ENCODE assay signal across 18 cellular contexts in genomic region chr18:62248313-62248712, GRCh38.
DNase-seq lines count a peak whose midpoint lies in the region; ATAC-seq and TF ChIP-seq lines count a peak whose summit lies in the region.
"Had no signal": no experiment of that assay in that cellular context is flagged by ENCODE, and none has a peak within 500 bp of the region (broad histone marks: within the 10 kb centered on the region; RNA-seq: fewer than 3 reads in every experiment).

No MANE protein-coding gene starts in this region.

- H3K9me3 Mint-ChIP-seq in activated T-cell treated with anti-CD3 and anti-CD28 coated beads, Interleukin-2, amount 50 U/mL, for 72 hours: no peaks in the 10 kb centered on the region
- H3K9me3 Mint-ChIP-seq in activated T-cell treated with anti-CD3 and anti-CD28 coated beads, Interleukin-2, amount 50 U/mL, for 24 hours: no peaks in the 10 kb centered on the region
- no peaks in the 10 kb centered on the region for H3K9me3 Mint-ChIP-seq in nephron
- no peaks in the 10 kb centered on the region for H3K9me3 Mint-ChIP-seq in CD14-positive monocyte
- H3K9me3 Mint-ChIP-seq: CD4-positive, alpha-beta memory T cell had no signal

- no peaks in the 10 kb centered on the region for H3K27me3 Mint-ChIP-seq in activated T-cell treated with anti-CD3 and anti-CD28 coated beads, Interleukin-2, amount 50 U/mL, for 72 hours (ENCODE audit: low read depth)
- H3K27me3 Mint-ChIP-seq in activated T-cell treated with anti-CD3 and anti-CD28 coated beads, Interleukin-2, amount 50 U/mL, for 24 hours: no peaks in the 10 kb centered on the region
- H3K27me3 Mint-ChIP-seq in nephron (ENCODE audit: low read depth): no peaks in the 10 kb centered on the region
- no peaks in the 10 kb centered on the region for H3K27me3 Mint-ChIP-seq in CD14-positive monocyte (ENCODE audit: low read depth in 3 of 3)
- H3K27me3 Mint-ChIP-seq: B cell; CD4-positive, alpha-beta memory T cell had no signal

- peak overlapping the region; percentile 79 for H3K27ac Mint-ChIP-seq in activated T-cell treated with anti-CD3 and anti-CD28 coated beads, Interleukin-2, amount 50 U/mL, for 72 hours
- H3K27ac Mint-ChIP-seq in activated T-cell treated with anti-CD3 and anti-CD28 coated beads, Interleukin-2, amount 50 U/mL, for 24 hours: no peak overlapping the region
- peak overlapping the region in 2 of 3 experiments; percentile 35 to 36 for H3K27ac Mint-ChIP-seq in nephron
- no peak overlapping the region for H3K27ac Mint-ChIP-seq in CD14-positive monocyte
- H3K27ac Mint-ChIP-seq: B cell; CD4-positive, alpha-beta memory T cell had no signal

- H3K9ac ChIP-seq in adipocyte (ENCODE audit: low read length): no peak overlapping the region
- H3K9ac ChIP-seq: BLaER1, GM23248 had no signal

- TF ChIP-seq CTCF in nephron (IDR thresholded peaks at IDR 0.05; ENCODE audit: unreplicated experiment in 3 of 3) (no peak), CD14-positive monocyte (IDR thresholded peaks at IDR 0.05) (no peak)

- H3K4me3 Mint-ChIP-seq in activated T-cell treated with anti-CD3 and anti-CD28 coated beads, Interleukin-2, amount 50 U/mL, for 72 hours: no peak overlapping the region
- no peak overlapping the region for H3K4me3 Mint-ChIP-seq in activated T-cell treated with anti-CD3 and anti-CD28 coated beads, Interleukin-2, amount 50 U/mL, for 24 hours
- H3K4me3 Mint-ChIP-seq in nephron (no peak overlapping the region), CD14-positive monocyte (no peak overlapping the region)
- H3K4me3 Mint-ChIP-seq: B cell; CD4-positive, alpha-beta memory T cell had no signal

- H3K27ac ChIP-seq in SJCRH30: no peak overlapping the region
- H3K27ac ChIP-seq: 22Rv1, BLaER1, C4-2B, GM23248 had no signal

- H3K4me3 ChIP-seq in adipocyte (ENCODE audit: low read length) (no peak overlapping the region), SJCRH30 (no peak overlapping the region)
- H3K4me3 ChIP-seq: BLaER1, GM23248 had no signal

- no peaks in the 10 kb centered on the region for H3K9me3 ChIP-seq in adipocyte (ENCODE audit: control insufficient read depth, low read length)
- H3K9me3 ChIP-seq in SJCRH30 (replicated peaks): no peaks in the 10 kb centered on the region
- H3K9me3 ChIP-seq: BLaER1, Caco-2 had no signal

- H3K27me3 ChIP-seq in adipocyte (replicated peaks; ENCODE audit: control insufficient read depth, insufficient read depth, low read length) (no peaks in the 10 kb centered on the region), SJCRH30 (no peaks in the 10 kb centered on the region)
- H3K27me3 ChIP-seq: BLaER1 had no signal

- no peaks in the 10 kb centered on the region for H3K4me1 Mint-ChIP-seq in activated T-cell treated with anti-CD3 and anti-CD28 coated beads, Interleukin-2, amount 50 U/mL, for 72 hours (ENCODE audit: low read depth)
- no peaks in the 10 kb centered on the region for H3K4me1 Mint-ChIP-seq in activated T-cell treated with anti-CD3 and anti-CD28 coated beads, Interleukin-2, amount 50 U/mL, for 24 hours (ENCODE audit: low read depth)
- H3K4me1 Mint-ChIP-seq in nephron (no peaks in the 10 kb centered on the region), CD14-positive monocyte (no peaks in the 10 kb centered on the region)
- H3K4me1 Mint-ChIP-seq: B cell; CD4-positive, alpha-beta memory T cell had no signal

- H3K36me3 Mint-ChIP-seq in activated T-cell treated with anti-CD3 and anti-CD28 coated beads, Interleukin-2, amount 50 U/mL, for 72 hours (ENCODE audit: insufficient read depth in 2 of 2): peaks cover 0 to 2% of the 10 kb centered on the region in 2 donors
- peaks cover 41% of the 10 kb centered on the region for H3K36me3 Mint-ChIP-seq in activated T-cell treated with anti-CD3 and anti-CD28 coated beads, Interleukin-2, amount 50 U/mL, for 24 hours (ENCODE audit: low read depth)
- H3K36me3 Mint-ChIP-seq in nephron (ENCODE audit: low read depth) (peaks cover 10% of the 10 kb centered on the region), CD14-positive monocyte (peaks cover 40 to 46% of the 10 kb centered on the region in 2 donors)

- DNase-seq in activated T-cell treated with anti-CD3 and anti-CD28 coated beads, Interleukin-2, amount 50 U/mL, for 72 hours: no peak
- no peak for DNase-seq in activated T-cell treated with anti-CD3 and anti-CD28 coated beads, Interleukin-2, amount 50 U/mL, for 24 hours
- DNase-seq in adipocyte (ENCODE audit: low read depth) (peak; percentile 4), SJCRH30 (no peak), NCI-H187 (lab: John Stamatoyannopoulos, UW) (no peak), CD14-positive monocyte (ENCODE audit: low spot score) (no peak)
- DNase-seq: Caco-2; CD4-positive, alpha-beta memory T cell; DMS153; DND-41; GM23248; H7; HCEC 1CT had no signal

- intact Hi-C loops in CD14-positive monocyte (cut with micrococcal nuclease): loop anchor here (5.0 kb wide), 2 partner anchors 61 to 66 kb away; partner anchors contain the start of genes PIGN (in 1 of the 2) and RELCH (in 1 of the 2)

- ATAC-seq in activated T-cell treated with anti-CD3 and anti-CD28 coated beads, Interleukin-2, amount 50 U/mL, for 72 hours (replicated peaks in 1 of 2): no peak

- peaks cover 39% of the 10 kb centered on the region for H3K36me3 ChIP-seq in adipocyte (ENCODE audit: control insufficient read depth, insufficient read depth, low read length, severe bottlenecking)
- H3K36me3 ChIP-seq in SJCRH30: no peaks in the 10 kb centered on the region

- H3K4me1 ChIP-seq in adipocyte (ENCODE audit: control insufficient read depth, insufficient read depth, low read length) (peaks cover 7% of the 10 kb centered on the region), SJCRH30 (no peaks in the 10 kb centered on the region)
- H3K4me1 ChIP-seq: BLaER1, Caco-2 had no signal

Comparison
In these comparisons a context has a peak if more than half of its experiments do, and no peak if none do; other contexts are left out.
1. H3K27ac Mint-ChIP-seq: peak in activated T-cell treated with anti-CD3 and anti-CD28 coated beads, Interleukin-2, amount 50 U/mL, for 72 hours (single experiment) and nephron (2 of 3); none in activated T-cell treated with anti-CD3 and anti-CD28 coated beads, Interleukin-2, amount 50 U/mL, for 24 hours (single experiment) and CD14-positive monocyte (0 of 7).